ENCODE assay signal across 8 cellular contexts in genomic region chr19:57362997-57363705, GRCh38. TPM values are rescaled to one million over a fixed set of nuclear protein-coding genes. Genes with fewer than 3 reads are reported as not detected.
A peak's percentile ranks its signal among the peaks of the same experiment; 100 is the strongest.
DNase-seq lines count a peak whose midpoint lies in the region; ATAC-seq and TF ChIP-seq lines count a peak whose summit lies in the region.

Gene TRAPPC2B (plus strand): TSS chr19:57363551. CDS start chr19:57364834, 1,283 bp downstream.
Gene ZNF547 (plus strand): TSS chr19:57363551. CDS start chr19:57368556, 5,005 bp downstream.

- peak; percentile 97 for DNase-seq in NCI-H1092 (lab: John Stamatoyannopoulos, UW)
- peak; percentile 90 for DNase-seq in SK-N-SH
- peak; percentile 90 to 97 for DNase-seq in activated naive CD4-positive, alpha-beta T cell treated with anti-CD3 and anti-CD28 coated beads, Interleukin-2, amount 50 U/mL, for 72 hours (ENCODE audit: low spot score in 2 of 2)
- peak; percentile 99 for DNase-seq in globus pallidus (ENCODE audit: low spot score)
- DNase-seq in non-pigmented ciliary epithelial cell (ENCODE audit: low read depth) = peak; percentile 99
- DNase-seq in superior temporal gyrus (ENCODE audit: extremely low spot score) = peak; percentile 99

- POLR2A ChIA-PET in SK-N-SH (lab: Yijun Ruan, JAX) = interaction anchor here (0.9 to 1.4 kb wide), 2 partner anchors 26 to 72 kb away, joined by 3 to 5 read pairs; partner anchors contain the start of genes ZNF548 and ZNF749

- no peaks in the 10 kb centered on the region for H4K20me1 ChIP-seq in SK-N-SH (ENCODE audit: insufficient read depth)

- peak within 1 kb of the TSS; percentile 88 for H3K4me3 ChIP-seq in GM08714 (ENCODE audit: low read length)
- H3K4me3 ChIP-seq in SK-N-SH (ENCODE audit: low read depth in 2 of 2, low read length in 1 of 2) = peak within 1 kb of the TSS; percentile 63 to 84

- ATAC-seq in HG02588 (IDR thresholded peaks at IDR 0.05; ENCODE audit: unreplicated experiment) = peak; percentile 94
- ATAC-seq in activated naive CD4-positive, alpha-beta T cell treated with anti-CD3 and anti-CD28 coated beads, Interleukin-2, amount 50 U/mL, for 72 hours = peak; percentile 95 to 97

- H3K27me3 ChIP-seq in SK-N-SH (ENCODE audit: insufficient read depth) = no peaks in the 10 kb centered on the region

- H3F3A ChIP-seq in SK-N-SH (replicated peaks; ENCODE audit: insufficient read depth) = peaks cover 11% of the 10 kb centered on the region

- no peak for TF ChIP-seq EP300 in SK-N-SH (IDR thresholded peaks at IDR 0.05; ENCODE audit: borderline replicate concordance in 1 of 2, low read depth in 1 of 2, low read length in 1 of 2)

- H3K27ac Mint-ChIP-seq in activated naive CD4-positive, alpha-beta T cell treated with anti-CD3 and anti-CD28 coated beads, Interleukin-2, amount 50 U/mL, for 72 hours = peak within 1 kb of the TSS; percentile 90 to 92

- H3K9me3 Mint-ChIP-seq in activated naive CD4-positive, alpha-beta T cell treated with anti-CD3 and anti-CD28 coated beads, Interleukin-2, amount 50 U/mL, for 72 hours = peaks cover 24 to 34% of the 10 kb centered on the region in 2 donors

- CTCF ChIA-PET in SK-N-SH (lab: Yijun Ruan, JAX) = interaction anchor here (1.0 to 1.3 kb wide), 3 partner anchors 13 to 1151 kb away, joined by 3 read pairs; partner anchors contain the start of gene ZNF304

- H3K9me2 ChIP-seq in SK-N-SH = no peaks in the 10 kb centered on the region

- no peaks in the 10 kb centered on the region for H3K9me3 ChIP-seq in SK-N-SH

- TF ChIP-seq CTCF in SK-N-SH (IDR thresholded peaks at IDR 0.05) = no peak

- peak within 1 kb of the TSS; percentile 97 for H3K4me2 ChIP-seq in SK-N-SH

- 1% methylated on average over 33 of the region's 50 CpGs for WGBS in SK-N-SH (ENCODE audit: low lambda C conversion rate)

- H2AFZ ChIP-seq in SK-N-SH (ENCODE audit: low read depth) = peak within 1 kb of the TSS; percentile 95

- peaks cover 14 to 17% of the 10 kb centered on the region in 2 experiments for H3K36me3 ChIP-seq in SK-N-SH (replicated peaks in 1 of 2; ENCODE audit: control insufficient read depth in 1 of 2, insufficient read depth in 2 of 2, low read length in 1 of 2)

- no peak for TF ChIP-seq RAD21 in SK-N-SH (IDR thresholded peaks at IDR 0.05; ENCODE audit: low read length)

- peak within 1 kb of the TSS; percentile 78 for H3K9ac ChIP-seq in SK-N-SH

- H3K27ac ChIP-seq in SK-N-SH (ENCODE audit: low read depth in 2 of 2, low read length in 1 of 2) = peak within 1 kb of the TSS; percentile 65 to 90

- peaks cover 0 to 6% of the 10 kb centered on the region in 2 experiments; a peak in 2 of 4 replicates for H3K4me1 ChIP-seq in SK-N-SH (ENCODE audit: control insufficient read depth in 1 of 2, insufficient read depth in 2 of 2, low read depth in 1 of 2, low read length in 1 of 2)

- H3K79me2 ChIP-seq in SK-N-SH (ENCODE audit: insufficient read depth) = peaks cover 34% of the 10 kb centered on the region

- H3K36me3 Mint-ChIP-seq in activated naive CD4-positive, alpha-beta T cell treated with anti-CD3 and anti-CD28 coated beads, Interleukin-2, amount 50 U/mL, for 72 hours = peaks cover 49 to 66% of the 10 kb centered on the region in 2 donors

TF ChIP-seq in SK-N-SH, 30 proteins besides CTCF, POLR2A, EP300 and RAD21 (continues in another document):
- TF ChIP-seq MEF2A (IDR thresholded peaks at IDR 0.05; ENCODE audit: borderline replicate concordance, low read depth) = no peak
- no peak; the same call in 1 of the 2 replicates for TF ChIP-seq RFX5 (IDR thresholded peaks at IDR 0.05; ENCODE audit: low read length)
- TF ChIP-seq GATA2 (CRISPR knock-in tag; IDR thresholded peaks at IDR 0.05) = no peak
- TF ChIP-seq, protein P1, sequence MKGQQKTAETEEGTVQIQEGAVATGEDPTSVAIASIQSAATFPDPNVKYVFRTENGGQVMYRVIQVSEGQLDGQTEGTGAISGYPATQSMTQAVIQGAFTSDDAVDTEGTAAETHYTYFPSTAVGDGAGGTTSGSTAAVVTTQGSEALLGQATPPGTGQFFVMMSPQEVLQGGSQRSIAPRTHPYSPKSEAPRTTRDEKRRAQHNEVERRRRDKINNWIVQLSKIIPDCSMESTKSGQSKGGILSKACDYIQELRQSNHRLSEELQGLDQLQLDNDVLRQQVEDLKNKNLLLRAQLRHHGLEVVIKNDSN (IDR thresholded peaks at IDR 0.05; ENCODE audit: borderline replicate concordance, low read depth) = no peak
- TF ChIP-seq SIN3A (IDR thresholded peaks at IDR 0.05; ENCODE audit: borderline replicate concordance, low read depth, low read length) = peak; percentile 83
- peak; percentile 90 for TF ChIP-seq ELF1 (IDR thresholded peaks at IDR 0.05)
- peak; percentile 97 for TF ChIP-seq GABPA (IDR thresholded peaks at IDR 0.05; ENCODE audit: low read depth)
- TF ChIP-seq, protein P2, sequence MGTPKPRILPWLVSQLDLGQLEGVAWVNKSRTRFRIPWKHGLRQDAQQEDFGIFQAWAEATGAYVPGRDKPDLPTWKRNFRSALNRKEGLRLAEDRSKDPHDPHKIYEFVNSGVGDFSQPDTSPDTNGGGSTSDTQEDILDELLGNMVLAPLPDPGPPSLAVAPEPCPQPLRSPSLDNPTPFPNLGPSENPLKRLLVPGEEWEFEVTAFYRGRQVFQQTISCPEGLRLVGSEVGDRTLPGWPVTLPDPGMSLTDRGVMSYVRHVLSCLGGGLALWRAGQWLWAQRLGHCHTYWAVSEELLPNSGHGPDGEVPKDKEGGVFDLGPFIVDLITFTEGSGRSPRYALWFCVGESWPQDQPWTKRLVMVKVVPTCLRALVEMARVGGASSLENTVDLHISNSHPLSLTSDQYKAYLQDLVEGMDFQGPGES (IDR thresholded peaks at IDR 0.05; ENCODE audit: low read depth, low read length) = no peak
- TF ChIP-seq RCOR1 (IDR thresholded peaks at IDR 0.05; ENCODE audit: low read length) = no peak
- no peak for TF ChIP-seq NFIC (IDR thresholded peaks at IDR 0.05; ENCODE audit: borderline replicate concordance)
- TF ChIP-seq TCF12 (IDR thresholded peaks at IDR 0.05) = no peak
- peak; percentile 81 for TF ChIP-seq MAX (IDR thresholded peaks at IDR 0.05; ENCODE audit: low read depth)
- no peak for TF ChIP-seq RXRA (IDR thresholded peaks at IDR 0.05; ENCODE audit: borderline replicate concordance, low read depth)
- TF ChIP-seq, protein P3, sequence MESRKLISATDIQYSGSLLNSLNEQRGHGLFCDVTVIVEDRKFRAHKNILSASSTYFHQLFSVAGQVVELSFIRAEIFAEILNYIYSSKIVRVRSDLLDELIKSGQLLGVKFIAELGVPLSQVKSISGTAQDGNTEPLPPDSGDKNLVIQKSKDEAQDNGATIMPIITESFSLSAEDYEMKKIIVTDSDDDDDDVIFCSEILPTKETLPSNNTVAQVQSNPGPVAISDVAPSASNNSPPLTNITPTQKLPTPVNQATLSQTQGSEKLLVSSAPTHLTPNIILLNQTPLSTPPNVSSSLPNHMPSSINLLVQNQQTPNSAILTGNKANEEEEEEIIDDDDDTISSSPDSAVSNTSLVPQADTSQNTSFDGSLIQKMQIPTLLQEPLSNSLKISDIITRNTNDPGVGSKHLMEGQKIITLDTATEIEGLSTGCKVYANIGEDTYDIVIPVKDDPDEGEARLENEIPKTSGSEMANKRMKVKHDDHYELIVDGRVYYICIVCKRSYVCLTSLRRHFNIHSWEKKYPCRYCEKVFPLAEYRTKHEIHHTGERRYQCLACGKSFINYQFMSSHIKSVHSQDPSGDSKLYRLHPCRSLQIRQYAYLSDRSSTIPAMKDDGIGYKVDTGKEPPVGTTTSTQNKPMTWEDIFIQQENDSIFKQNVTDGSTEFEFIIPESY (IDR thresholded peaks at IDR 0.05; ENCODE audit: borderline replicate concordance, low read depth) = peak; percentile 86; the same call in 1 of the 2 replicates
- TF ChIP-seq YY1 (IDR thresholded peaks at IDR 0.05; ENCODE audit: low read depth) = peak; percentile 83
- no peak for TF ChIP-seq EZH2phosphoT487 (IDR thresholded peaks at IDR 0.05; ENCODE audit: borderline replicate concordance, low read depth)
- TF ChIP-seq, protein P4, sequence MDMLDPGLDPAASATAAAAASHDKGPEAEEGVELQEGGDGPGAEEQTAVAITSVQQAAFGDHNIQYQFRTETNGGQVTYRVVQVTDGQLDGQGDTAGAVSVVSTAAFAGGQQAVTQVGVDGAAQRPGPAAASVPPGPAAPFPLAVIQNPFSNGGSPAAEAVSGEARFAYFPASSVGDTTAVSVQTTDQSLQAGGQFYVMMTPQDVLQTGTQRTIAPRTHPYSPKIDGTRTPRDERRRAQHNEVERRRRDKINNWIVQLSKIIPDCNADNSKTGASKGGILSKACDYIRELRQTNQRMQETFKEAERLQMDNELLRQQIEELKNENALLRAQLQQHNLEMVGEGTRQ (IDR thresholded peaks at IDR 0.05; ENCODE audit: borderline replicate concordance, low read depth, low read length) = no peak
- no peak for TF ChIP-seq TEAD4 (IDR thresholded peaks at IDR 0.05; ENCODE audit: borderline replicate concordance, insufficient read depth)
- peak; percentile 71 for TF ChIP-seq NRF1 (IDR thresholded peaks at IDR 0.05; ENCODE audit: low read depth, low read length)
- TF ChIP-seq POLR2AphosphoS5 (IDR thresholded peaks at IDR 0.05; ENCODE audit: low read depth, low read length) = peak; percentile 84
- peak; percentile 83 for TF ChIP-seq TAF1 (IDR thresholded peaks at IDR 0.05; ENCODE audit: borderline replicate concordance, low read depth, low read length)
- TF ChIP-seq FOSL2 (IDR thresholded peaks at IDR 0.05; ENCODE audit: borderline replicate concordance, low read depth) = no peak
- TF ChIP-seq FOXJ3 (CRISPR knock-in tag; IDR thresholded peaks at IDR 0.05) = peak; percentile 62; the same call in 1 of the 2 replicates

RNA-seq across cellular contexts. Expression of gene TRAPPC2B, which starts in this region (rescaled TPM):
- polyA plus RNA-seq in SK-N-SH (2012; rRNA removed) = 21.0 and 22.2 TPM in 2 replicates
- polyA plus RNA-seq in SK-N-SH (2012; cell fraction: cytosol; rRNA removed) = 21.3 and 22.0 TPM in 2 replicates
- 10.2 and 10.9 TPM in 2 replicates for polyA plus RNA-seq in SK-N-SH (2012; cell fraction: nucleus; rRNA removed)
- total RNA-seq in activated naive CD4-positive, alpha-beta T cell treated with anti-CD3 and anti-CD28 coated beads, Interleukin-2, amount 50 U/mL, for 72 hours = 1 to 10 TPM; 3.8 to 5.9 TPM

RNA-seq across cellular contexts. Expression of gene ZNF547, which starts in this region (rescaled TPM):
- 1.5 and 1.7 TPM in 2 replicates for polyA plus RNA-seq in SK-N-SH (2012; rRNA removed)
- 0.94 and 1.0 TPM in 2 replicates for polyA plus RNA-seq in SK-N-SH (2012; cell fraction: cytosol; rRNA removed)
- 6.8 and 7.1 TPM in 2 replicates for polyA plus RNA-seq in SK-N-SH (2012; cell fraction: nucleus; rRNA removed)
- total RNA-seq in activated naive CD4-positive, alpha-beta T cell treated with anti-CD3 and anti-CD28 coated beads, Interleukin-2, amount 50 U/mL, for 72 hours = 1 to 10 TPM in 1 of 2 donors, under 1 TPM in 1; 0.61 to 2.7 TPM

Comparison
In these comparisons a context has a peak if more than half of its experiments do, and no peak if none do; other contexts are left out.
1. Peak in every context shown above with its lines: DNase-seq, ATAC-seq, H3K4me3 ChIP-seq and H3K27ac ChIP-seq.